8 cellular contexts compared by ENCODE assay signal in genomic region chr19:2041686-2042484, GRCh38. TPM values are rescaled to one million over a fixed set of nuclear protein-coding genes. Genes with fewer than 3 reads are reported as not detected.
DNase-seq lines count a peak whose midpoint lies in the region; ATAC-seq, FAIRE-seq and TF ChIP-seq lines count a peak whose summit lies in the region.

No MANE protein-coding gene starts in this region.

- no peak overlapping the region for H2AFZ ChIP-seq in HepG2 (ENCODE audit: low read length)

- FAIRE-seq in HepG2 (lab: Jason Lieb, UNC), result no peak

- DNase-seq in A673 (ENCODE audit: low spot score), result peak; percentile 98
- DNase-seq in NCI-H510A treated with DMSO at 0.1 percent for 48 hours (lab: John Stamatoyannopoulos, UW), result peak; percentile 86
- peak; percentile 99 to 100 for DNase-seq in activated CD4-positive, alpha-beta T cell treated with anti-CD3 and anti-CD28 coated beads, Interleukin-2, amount 50 U/mL, for 48 hours
- DNase-seq in dermis blood vessel endothelial cell, result peak; percentile 95
- DNase-seq in HepG2 (ENCODE audit: low spot score), result no peak
- DNase-seq in stimulated activated CD4-positive, alpha-beta T cell treated with anti-CD3 and anti-CD28 coated beads, Interleukin-4, amount 100 ng/mL, for 1 hour, result peak; percentile 100

- H3K9ac ChIP-seq in HepG2 (ENCODE audit: insufficient read depth, low read depth, low read length), result no peak overlapping the region

- CTCF ChIA-PET in A673 (lab: Charles Lee) (no interaction called here), HepG2 (lab: Yijun Ruan, JAX; ENCODE audit: low intra/inter-chr PET ratio, low total read pairs) (no interaction called here)

- H3K4me1 ChIP-seq in A673 (ENCODE audit: insufficient read depth, low read length, poor library complexity, severe bottlenecking), result peaks cover 26% of the 10 kb centered on the region
- peaks cover 2% of the 10 kb centered on the region for H3K4me1 ChIP-seq in HepG2 (ENCODE audit: insufficient read depth, low read length)

- H3K4me2 ChIP-seq in HepG2 (ENCODE audit: low read depth, low read length), result no peak overlapping the region

- H3K36me3 ChIP-seq in A673 (ENCODE audit: insufficient read depth, low read length, poor library complexity, severe bottlenecking), result peaks cover 45% of the 10 kb centered on the region
- peaks cover 21 to 57% of the 10 kb centered on the region in 2 experiments for H3K36me3 ChIP-seq in HepG2 (replicated peaks in 1 of 2; ENCODE audit: control insufficient read depth in 1 of 2, insufficient read depth in 2 of 2, low read length in 2 of 2)

- H3K27me3 ChIP-seq in A673 (replicated peaks; ENCODE audit: insufficient read depth, low read depth, low read length, poor library complexity) (no peaks in the 10 kb centered on the region), HepG2 (ENCODE audit: control insufficient read depth in 1 of 2, insufficient read depth in 2 of 2, low read length in 2 of 2) (no peaks in the 10 kb centered on the region)

- ATAC-seq in GM19035 (IDR thresholded peaks at IDR 0.05; ENCODE audit: unreplicated experiment) (peak; percentile 75), HG03280 (IDR thresholded peaks at IDR 0.05; ENCODE audit: unreplicated experiment) (peak; percentile 70), HepG2 (no peak)

- peaks cover 11% of the 10 kb centered on the region; the same call in 1 of the 2 replicates for H4K20me1 ChIP-seq in HepG2 (ENCODE audit: insufficient read depth, low read length)

- H3K4me3 ChIP-seq in A673 (ENCODE audit: low read depth, low read length, poor library complexity, severe bottlenecking), result peak overlapping the region; percentile 52
- H3K4me3 ChIP-seq in HepG2 (replicated peaks in 1 of 3; ENCODE audit: insufficient read depth in 1 of 3, low read depth in 2 of 3, low read length in 3 of 3), result no peak overlapping the region

- peaks cover 3% of the 10 kb centered on the region for H3K79me2 ChIP-seq in HepG2 (ENCODE audit: insufficient read depth, low read length)

- TF ChIP-seq EP300 in HepG2 (IDR thresholded peaks at IDR 0.05; ENCODE audit: low read depth in 2 of 2, low read length in 2 of 2) (no peak), HepG2 (CRISPR knock-in tag; IDR thresholded peaks at IDR 0.05; ENCODE audit: borderline replicate concordance) (no peak)

- no TSS peak for BruUV-seq in A673 (replicated peaks; lab: Mats Ljungman, UMichigan)
- no TSS peak for BruUV-seq in HepG2 (replicated peaks; lab: Mats Ljungman, UMichigan)

- intact Hi-C loops in A673 (cut with micrococcal nuclease; ENCODE audit: unreplicated experiment), result no loop called here
- intact Hi-C loops in HepG2 (cut with micrococcal nuclease; ENCODE audit: unreplicated experiment), result no loop called here

- H3K27ac ChIP-seq in A673 (ENCODE audit: low read depth, low read length, poor library complexity, severe bottlenecking), result peak overlapping the region; percentile 96
- no peak overlapping the region for H3K27ac ChIP-seq in HepG2 (ENCODE audit: extremely low read length, insufficient read depth, low read length)

- POLR2A ChIA-PET in A673 (lab: Charles Lee; ENCODE audit: low non-redundant PET) (interaction anchor here (0.6 to 1.4 kb wide), 4 partner anchors 10 to 113 kb away, joined by 3 to 5 read pairs (median 3); no protein-coding TSS in a partner anchor), HepG2 (lab: Yijun Ruan, JAX) (interaction anchor here (1.2 to 1.5 kb wide), 2 partner anchors 10 to 18 kb away, joined by 4 to 5 read pairs; no protein-coding TSS in a partner anchor)

- no peak for TF ChIP-seq POLR2A in HepG2 (IDR thresholded peaks at IDR 0.05; ENCODE audit: insufficient read depth in 1 of 2, low read depth in 2 of 2, low read length in 2 of 2)

- in situ Hi-C loops in HepG2 (cut with HindIII; ENCODE audit: extremely low pct_ligation_motif_present, low pct_unique_long_range_greater_than_20kb), result no loop called here

- 97% methylated on average over 34 of the region's 77 CpGs for WGBS in HepG2 (ENCODE audit: low lambda C conversion rate)

- TF ChIP-seq RAD21 in HepG2 (CRISPR knock-in tag; IDR thresholded peaks at IDR 0.05), result no peak

- no peak for TF ChIP-seq CTCF in A673 (conservative IDR thresholded peaks at IDR 0.05; ENCODE audit: low read depth, low read length)
- no peak for TF ChIP-seq CTCF in HepG2 (CRISPR knock-in tag; IDR thresholded peaks at IDR 0.05)

- H3K9me3 ChIP-seq in A673 (ENCODE audit: low read depth, low read length, poor library complexity, severe bottlenecking) (no peaks in the 10 kb centered on the region), HepG2 (ENCODE audit: low read length) (no peaks in the 10 kb centered on the region)

RNA-seq across cellular contexts. Expression of gene MKNK2, which starts 9.2 kb away (rescaled TPM):
- total RNA-seq in A673 (2021), result 106 and 107 TPM in 2 replicates
- 147 and 289 TPM in 2 replicates for total RNA-seq in dermis blood vessel endothelial cell
- total RNA-seq in HepG2 (2016; rRNA removed; fragmentation: Illumina TruSeq; extraction: Trizol), result 35.5 and 44.9 TPM in 2 replicates
- 52.3 and 57.0 TPM in 2 replicates for total RNA-seq in HepG2 (2016; cell fraction: cytosol; rRNA removed; fragmentation: Illumina TruSeq; extraction: Trizol; ENCODE audit: low read depth)
- 30.7 and 45.2 TPM in 2 replicates for total RNA-seq in HepG2 (2016; cell fraction: insoluble cytoplasmic fraction; rRNA removed; fragmentation: Illumina TruSeq; extraction: Trizol)
- 90.7 and 98.8 TPM in 2 replicates for total RNA-seq in HepG2 (2016; cell fraction: membrane; rRNA removed; fragmentation: Illumina TruSeq; extraction: Trizol)
- total RNA-seq in HepG2 (2016; cell fraction: nucleus; rRNA removed; fragmentation: Illumina TruSeq; extraction: Trizol), result 29.7 and 31.4 TPM in 2 replicates
- polyA plus RNA-seq in HepG2 (2011; rRNA removed), result 112 and 129 TPM in 2 replicates
- 75.6 and 125 TPM in 2 replicates for polyA plus RNA-seq in HepG2 (2011; cell fraction: cytosol; rRNA removed)
- polyA plus RNA-seq in HepG2 (2011; cell fraction: nucleus; rRNA removed), result 253 and 307 TPM in 2 replicates
- polyA plus RNA-seq in HepG2 (2012), result 68.1 and 73.6 TPM in 2 replicates
- 65.6 and 66.5 TPM in 2 replicates for polyA plus RNA-seq in HepG2 (2016; cell fraction: cytosol; fragmentation: Illumina TruSeq; extraction: Trizol; ENCODE audit: low read depth)
- polyA plus RNA-seq in HepG2 (2016; cell fraction: insoluble cytoplasmic fraction; fragmentation: Illumina TruSeq; extraction: Trizol; ENCODE audit: low read depth), result 34.0 and 45.2 TPM in 2 replicates
- polyA plus RNA-seq in HepG2 (2016; cell fraction: membrane; fragmentation: Illumina TruSeq; extraction: Trizol; ENCODE audit: low read depth), result 77.4 and 85.7 TPM in 2 replicates
- polyA plus RNA-seq in HepG2 (2016; cell fraction: nucleus; fragmentation: Illumina TruSeq; extraction: Trizol; ENCODE audit: insufficient read depth, low read depth), result 73.2 and 74.3 TPM in 2 replicates
- polyA minus RNA-seq in HepG2 (2011; rRNA and poly(A)+ RNA removed; ENCODE audit: low replicate concordance), result 79.7 and 204 TPM in 2 replicates
- 99.9 and 101 TPM in 2 replicates for polyA minus RNA-seq in HepG2 (2011; cell fraction: cytosol; rRNA and poly(A)+ RNA removed)
- polyA minus RNA-seq in HepG2 (2011; cell fraction: nucleus; rRNA and poly(A)+ RNA removed), result 40.2 and 51.7 TPM in 2 replicates

RNA-seq across cellular contexts. Expression of gene BTBD2, which starts 26.4 kb away (rescaled TPM):
- total RNA-seq in A673 (2021) (91.7 and 110 TPM in 2 replicates), dermis blood vessel endothelial cell (51.7 and 135 TPM in 2 replicates), HepG2 (2016; rRNA removed; fragmentation: Illumina TruSeq; extraction: Trizol) (28.1 and 30.9 TPM in 2 replicates)
- total RNA-seq in HepG2 (2016; cell fraction: cytosol; rRNA removed; fragmentation: Illumina TruSeq; extraction: Trizol; ENCODE audit: low read depth), result 33.3 and 38.0 TPM in 2 replicates
- 26.7 and 27.1 TPM in 2 replicates for total RNA-seq in HepG2 (2016; cell fraction: insoluble cytoplasmic fraction; rRNA removed; fragmentation: Illumina TruSeq; extraction: Trizol)
- 73.7 and 74.9 TPM in 2 replicates for total RNA-seq in HepG2 (2016; cell fraction: membrane; rRNA removed; fragmentation: Illumina TruSeq; extraction: Trizol)
- total RNA-seq in HepG2 (2016; cell fraction: nucleus; rRNA removed; fragmentation: Illumina TruSeq; extraction: Trizol), result 18.7 and 18.8 TPM in 2 replicates
- 45.3 and 45.6 TPM in 2 replicates for polyA plus RNA-seq in HepG2 (2011; rRNA removed)
- 23.9 and 43.2 TPM in 2 replicates for polyA plus RNA-seq in HepG2 (2011; cell fraction: cytosol; rRNA removed)
- 43.1 and 48.6 TPM in 2 replicates for polyA plus RNA-seq in HepG2 (2011; cell fraction: nucleus; rRNA removed)
- polyA plus RNA-seq in HepG2 (2012), result 46.5 and 49.0 TPM in 2 replicates
- 74.0 and 79.4 TPM in 2 replicates for polyA plus RNA-seq in HepG2 (2016; cell fraction: cytosol; fragmentation: Illumina TruSeq; extraction: Trizol; ENCODE audit: low read depth)
- 39.4 and 51.6 TPM in 2 replicates for polyA plus RNA-seq in HepG2 (2016; cell fraction: insoluble cytoplasmic fraction; fragmentation: Illumina TruSeq; extraction: Trizol; ENCODE audit: low read depth)
- 106 and 123 TPM in 2 replicates for polyA plus RNA-seq in HepG2 (2016; cell fraction: membrane; fragmentation: Illumina TruSeq; extraction: Trizol; ENCODE audit: low read depth)
- polyA plus RNA-seq in HepG2 (2016; cell fraction: nucleus; fragmentation: Illumina TruSeq; extraction: Trizol; ENCODE audit: insufficient read depth, low read depth), result 43.6 and 45.5 TPM in 2 replicates
- polyA minus RNA-seq in HepG2 (2011; rRNA and poly(A)+ RNA removed; ENCODE audit: low replicate concordance), result 32.8 and 55.6 TPM in 2 replicates
- 39.1 and 43.2 TPM in 2 replicates for polyA minus RNA-seq in HepG2 (2011; cell fraction: cytosol; rRNA and poly(A)+ RNA removed)
- polyA minus RNA-seq in HepG2 (2011; cell fraction: nucleus; rRNA and poly(A)+ RNA removed), result 10.3 and 12.1 TPM in 2 replicates

RNA-seq across cellular contexts. Expression of gene MOB3A, which starts 54.2 kb away (rescaled TPM):
- total RNA-seq in A673 (2021) (40.7 and 47.1 TPM in 2 replicates), dermis blood vessel endothelial cell (26.4 and 54.0 TPM in 2 replicates), HepG2 (2016; rRNA removed; fragmentation: Illumina TruSeq; extraction: Trizol) (3.5 and 4.3 TPM in 2 replicates)
- total RNA-seq in HepG2 (2016; cell fraction: cytosol; rRNA removed; fragmentation: Illumina TruSeq; extraction: Trizol; ENCODE audit: low read depth), result 2.2 and 2.7 TPM in 2 replicates
- total RNA-seq in HepG2 (2016; cell fraction: insoluble cytoplasmic fraction; rRNA removed; fragmentation: Illumina TruSeq; extraction: Trizol), result 3.5 and 4.0 TPM in 2 replicates
- 2.7 and 3.2 TPM in 2 replicates for total RNA-seq in HepG2 (2016; cell fraction: membrane; rRNA removed; fragmentation: Illumina TruSeq; extraction: Trizol)
- 2.4 and 2.5 TPM in 2 replicates for total RNA-seq in HepG2 (2016; cell fraction: nucleus; rRNA removed; fragmentation: Illumina TruSeq; extraction: Trizol)
- 17.8 and 20.3 TPM in 2 replicates for polyA plus RNA-seq in HepG2 (2011; rRNA removed)
- 13.9 and 16.9 TPM in 2 replicates for polyA plus RNA-seq in HepG2 (2011; cell fraction: cytosol; rRNA removed)
- 10.8 and 12.6 TPM in 2 replicates for polyA plus RNA-seq in HepG2 (2011; cell fraction: nucleus; rRNA removed)
- polyA plus RNA-seq in HepG2 (2012), result 6.2 and 6.8 TPM in 2 replicates
- polyA plus RNA-seq in HepG2 (2016; cell fraction: cytosol; fragmentation: Illumina TruSeq; extraction: Trizol; ENCODE audit: low read depth), result 0.97 and 1.0 TPM in 2 replicates
- 6.2 and 7.9 TPM in 2 replicates for polyA plus RNA-seq in HepG2 (2016; cell fraction: insoluble cytoplasmic fraction; fragmentation: Illumina TruSeq; extraction: Trizol; ENCODE audit: low read depth)
- 2.8 TPM in 2 replicates for polyA plus RNA-seq in HepG2 (2016; cell fraction: membrane; fragmentation: Illumina TruSeq; extraction: Trizol; ENCODE audit: low read depth)
- 6.6 and 6.8 TPM in 2 replicates for polyA plus RNA-seq in HepG2 (2016; cell fraction: nucleus; fragmentation: Illumina TruSeq; extraction: Trizol; ENCODE audit: insufficient read depth, low read depth)
- 23.6 and 71.5 TPM in 2 replicates for polyA minus RNA-seq in HepG2 (2011; rRNA and poly(A)+ RNA removed; ENCODE audit: low replicate concordance)
- polyA minus RNA-seq in HepG2 (2011; cell fraction: cytosol; rRNA and poly(A)+ RNA removed), result 19.3 and 25.0 TPM in 2 replicates
- 5.3 and 6.0 TPM in 2 replicates for polyA minus RNA-seq in HepG2 (2011; cell fraction: nucleus; rRNA and poly(A)+ RNA removed)

RNA-seq across cellular contexts. Expression of gene IZUMO4, which starts 54.8 kb away (rescaled TPM):
- 1.6 and 2.5 TPM in 2 replicates for total RNA-seq in A673 (2021)
- 0.65 and 1.5 TPM in 2 replicates for total RNA-seq in dermis blood vessel endothelial cell
- 0.24 and 0.77 TPM in 2 replicates for total RNA-seq in HepG2 (2016; rRNA removed; fragmentation: Illumina TruSeq; extraction: Trizol)
- 0.79 and 0.91 TPM in 2 replicates for total RNA-seq in HepG2 (2016; cell fraction: cytosol; rRNA removed; fragmentation: Illumina TruSeq; extraction: Trizol; ENCODE audit: low read depth)
- 0.34 and 1.5 TPM in 2 replicates for total RNA-seq in HepG2 (2016; cell fraction: insoluble cytoplasmic fraction; rRNA removed; fragmentation: Illumina TruSeq; extraction: Trizol)
- total RNA-seq in HepG2 (2016; cell fraction: membrane; rRNA removed; fragmentation: Illumina TruSeq; extraction: Trizol), result 0.83 and 1.5 TPM in 2 replicates
- 1.1 and 2.5 TPM in 2 replicates for total RNA-seq in HepG2 (2016; cell fraction: nucleus; rRNA removed; fragmentation: Illumina TruSeq; extraction: Trizol)
- 3.9 and 4.1 TPM in 2 replicates for polyA plus RNA-seq in HepG2 (2011; rRNA removed)
- 0.55 and 0.75 TPM in 2 replicates for polyA plus RNA-seq in HepG2 (2011; cell fraction: cytosol; rRNA removed)
- polyA plus RNA-seq in HepG2 (2011; cell fraction: nucleus; rRNA removed), result 66.6 and 91.0 TPM in 2 replicates
- 1.7 and 4.4 TPM in 2 replicates for polyA plus RNA-seq in HepG2 (2012)
- 0.57 and 1.2 TPM in 2 replicates for polyA plus RNA-seq in HepG2 (2016; cell fraction: cytosol; fragmentation: Illumina TruSeq; extraction: Trizol; ENCODE audit: low read depth)
- 0.45 and 0.53 TPM in 2 replicates for polyA plus RNA-seq in HepG2 (2016; cell fraction: insoluble cytoplasmic fraction; fragmentation: Illumina TruSeq; extraction: Trizol; ENCODE audit: low read depth)
- 0.94 TPM in 2 replicates for polyA plus RNA-seq in HepG2 (2016; cell fraction: membrane; fragmentation: Illumina TruSeq; extraction: Trizol; ENCODE audit: low read depth)
- 4.3 and 6.3 TPM in 2 replicates for polyA plus RNA-seq in HepG2 (2016; cell fraction: nucleus; fragmentation: Illumina TruSeq; extraction: Trizol; ENCODE audit: insufficient read depth, low read depth)
- polyA minus RNA-seq in HepG2 (2011; rRNA and poly(A)+ RNA removed; ENCODE audit: low replicate concordance), result 0.54 and 2.7 TPM in 2 replicates
- not detected in 2 replicates for polyA minus RNA-seq in HepG2 (2011; cell fraction: cytosol; rRNA and poly(A)+ RNA removed)
- polyA minus RNA-seq in HepG2 (2011; cell fraction: nucleus; rRNA and poly(A)+ RNA removed), result 1.9 and 4.2 TPM in 2 replicates
